In the genomic region with DNA sequence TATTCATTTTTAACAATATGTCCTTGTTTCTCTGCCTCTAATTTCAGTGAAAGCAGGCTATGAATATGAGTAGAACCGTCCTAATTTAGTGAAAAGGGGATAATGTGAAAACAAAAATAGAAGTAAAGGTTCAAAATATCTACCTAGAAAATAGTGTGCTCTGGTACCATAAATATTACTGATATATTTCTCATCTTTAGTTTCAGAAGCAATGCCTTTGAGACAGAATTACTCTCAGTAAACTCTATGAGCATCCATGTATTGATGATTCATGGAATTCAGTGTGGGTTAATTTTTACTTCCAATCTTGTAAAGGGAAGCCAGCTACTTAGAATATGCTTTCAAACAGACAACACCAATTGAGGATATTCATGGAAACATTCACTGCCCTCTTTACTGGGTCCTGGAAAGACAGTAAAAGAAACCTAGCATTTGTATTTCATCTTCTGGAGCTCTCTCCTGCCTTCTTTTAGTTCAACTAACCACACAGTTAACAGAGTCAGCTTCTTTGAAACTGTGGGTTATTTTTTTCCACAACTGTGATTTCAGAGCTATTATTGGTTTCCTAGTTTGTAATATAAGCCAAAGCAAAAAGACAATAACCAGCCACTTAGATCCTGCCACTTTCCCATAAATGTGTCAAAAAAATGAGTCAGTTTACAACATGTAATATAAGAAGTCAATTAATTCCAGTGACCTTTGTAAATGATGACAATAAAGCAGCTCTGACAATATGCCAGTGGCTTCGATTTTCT, we compare ENCODE assay signal across 9 cellular contexts. TPM values are rescaled to one million over a fixed set of nuclear protein-coding genes. Genes with fewer than 3 reads are reported as not detected.
A peak's percentile ranks its signal among the peaks of the same experiment; 100 is the strongest.
DNase-seq lines count a peak whose midpoint lies in the region; ATAC-seq and TF ChIP-seq lines count a peak whose summit lies in the region.
"Had no signal": no experiment of that assay in that cellular context is flagged by ENCODE, and none has a peak within 500 bp of the region (broad histone marks: within the 10 kb centered on the region; RNA-seq: fewer than 3 reads in every experiment).

No MANE protein-coding gene starts in this region.

- peaks cover 47% of the 10 kb centered on the region for H3K36me3 Mint-ChIP-seq in activated T-helper 1 cell treated with anti-CD3 and anti-CD28 coated beads, Interleukin-12 subunit alpha, Interleukin-12 subunit beta, Interleukin-2, Interleukin-4 antibody, amounts not matched to agents 30 ng/mL and 10 ng/mL and 1 ng/mL, durations not matched to agents 14 hours and 24 hours and 36 hours (ENCODE audit: low read depth)

- DNase-seq in DMS153 (lab: John Stamatoyannopoulos, UW) (peak; percentile 17), DMS153 treated with DMSO at 0.1 percent for 48 hours (lab: John Stamatoyannopoulos, UW; ENCODE audit: unreplicated experiment) (no peak), retina (peak; percentile 33), transverse colon (no peak), UCSD-AML1 (lab: John Stamatoyannopoulos, UW; ENCODE audit: unreplicated experiment) (no peak), glomerular visceral epithelial cell (ENCODE audit: extremely low spot score) (no peak)
- DNase-seq in activated T-helper 1 cell treated with anti-CD3 and anti-CD28 coated beads, Interleukin-12 subunit alpha, Interleukin-12 subunit beta, Interleukin-2, Interleukin-4 antibody, amounts not matched to agents 30 ng/mL and 10 ng/mL and 1 ng/mL, durations not matched to agents 14 hours and 24 hours and 36 hours (ENCODE audit: low spot score): no peak

- H3K9me3 Mint-ChIP-seq in activated T-helper 1 cell treated with anti-CD3 and anti-CD28 coated beads, Interleukin-12 subunit alpha, Interleukin-12 subunit beta, Interleukin-2, Interleukin-4 antibody, amounts not matched to agents 30 ng/mL and 10 ng/mL and 1 ng/mL, durations not matched to agents 14 hours and 24 hours and 36 hours: no peaks in the 10 kb centered on the region

- H3K9me3 ChIP-seq in transverse colon: no peaks in the 10 kb centered on the region

- H3K4me3 Mint-ChIP-seq in activated T-helper 1 cell treated with anti-CD3 and anti-CD28 coated beads, Interleukin-12 subunit alpha, Interleukin-12 subunit beta, Interleukin-2, Interleukin-4 antibody, amounts not matched to agents 30 ng/mL and 10 ng/mL and 1 ng/mL, durations not matched to agents 14 hours and 24 hours and 36 hours: peak overlapping the region; percentile 93

- no peak for TF ChIP-seq POLR2A in transverse colon (IDR thresholded peaks at IDR 0.05)

- peaks cover 86% of the 10 kb centered on the region for H3K4me1 Mint-ChIP-seq in activated T-helper 1 cell treated with anti-CD3 and anti-CD28 coated beads, Interleukin-12 subunit alpha, Interleukin-12 subunit beta, Interleukin-2, Interleukin-4 antibody, amounts not matched to agents 30 ng/mL and 10 ng/mL and 1 ng/mL, durations not matched to agents 14 hours and 24 hours and 36 hours (ENCODE audit: low read depth)

- H3K27ac Mint-ChIP-seq in activated T-helper 1 cell treated with anti-CD3 and anti-CD28 coated beads, Interleukin-12 subunit alpha, Interleukin-12 subunit beta, Interleukin-2, Interleukin-4 antibody, amounts not matched to agents 30 ng/mL and 10 ng/mL and 1 ng/mL, durations not matched to agents 14 hours and 24 hours and 36 hours: peak overlapping the region; percentile 87

- no peaks in the 10 kb centered on the region for H3K36me3 ChIP-seq in transverse colon

- no peaks in the 10 kb centered on the region for H3K27me3 ChIP-seq in transverse colon

- H3K27me3 Mint-ChIP-seq in activated T-helper 1 cell treated with anti-CD3 and anti-CD28 coated beads, Interleukin-12 subunit alpha, Interleukin-12 subunit beta, Interleukin-2, Interleukin-4 antibody, amounts not matched to agents 30 ng/mL and 10 ng/mL and 1 ng/mL, durations not matched to agents 14 hours and 24 hours and 36 hours (ENCODE audit: insufficient read depth): no peaks in the 10 kb centered on the region

- intact Hi-C loops in activated T-helper 1 cell treated with anti-CD3 and anti-CD28 coated beads, Interleukin-12 subunit alpha, Interleukin-12 subunit beta, Interleukin-2, Interleukin-4 antibody, amounts not matched to agents 30 ng/mL and 10 ng/mL and 1 ng/mL, durations not matched to agents 14 hours and 24 hours and 36 hours (cut with micrococcal nuclease): loop anchor here (1.0 to 10.0 kb wide), 12 partner anchors 9 to 645 kb away; partner anchors contain the start of gene IMMP2L
- intact Hi-C loops in transverse colon (cut with DNase I; ENCODE audit: low total_unique reads): loop anchor here (10.0 kb wide), 1 partner anchor 392 kb away; no protein-coding TSS in a partner anchor

- no peak overlapping the region for H3K4me3 ChIP-seq in transverse colon

- no peak overlapping the region for H3K27ac ChIP-seq in transverse colon

- ATAC-seq in HG03045 (IDR thresholded peaks at IDR 0.05; ENCODE audit: unreplicated experiment): peak; percentile 56

- peaks cover 0 to 12% (median 4%) of the 10 kb centered on the region in 4 donors for H3K4me1 ChIP-seq in transverse colon

- 45 to 48% methylated on average over 2 of the region's 2 CpGs for WGBS in transverse colon (ENCODE audit: low coverage in 1 of 2), 2 donors

- in situ Hi-C loops in transverse colon (cut with MboI; ENCODE audit: low pct_ligation_motif_present in 1 of 4, low pct_unique_long_range_greater_than_20kb in 1 of 4, low sequenced_read_pairs in 3 of 4): loop anchor here (25.0 kb wide), 2 partner anchors 395 to 645 kb away; no protein-coding TSS in a partner anchor

- no peak for TF ChIP-seq EP300 in transverse colon (IDR thresholded peaks at IDR 0.05; ENCODE audit: low read depth)

- no peak for TF ChIP-seq CTCF in transverse colon (IDR thresholded peaks at IDR 0.05)

RNA-seq across cellular contexts. Expression of gene LRRN3, which starts 1.7 kb away (rescaled TPM):
- 57.3 and 61.5 TPM in 2 replicates for total RNA-seq in activated T-helper 1 cell treated with anti-CD3 and anti-CD28 coated beads, Interleukin-12 subunit alpha, Interleukin-12 subunit beta, Interleukin-2, Interleukin-4 antibody, amounts not matched to agents 30 ng/mL and 10 ng/mL and 1 ng/mL, durations not matched to agents 14 hours and 24 hours and 36 hours
- under 1 TPM in 2 of 4 donors, not detected in 2; 0.27 to 0.32 TPM for total RNA-seq in transverse colon
- total RNA-seq: A172 had no signal

Comparison
In these comparisons a context has a peak if more than half of its experiments do, and no peak if none do; other contexts are left out.
1. DNase-seq: peak in DMS153 (single experiment) and retina (single experiment); none in DMS153 treated with DMSO at 0.1 percent for 48 hours (single experiment), activated T-helper 1 cell treated with anti-CD3 and anti-CD28 coated beads, Interleukin-12 subunit alpha, Interleukin-12 subunit beta, Interleukin-2, Interleukin-4 antibody, amounts not matched to agents 30 ng/mL and 10 ng/mL and 1 ng/mL, durations not matched to agents 14 hours and 24 hours and 36 hours (single experiment), transverse colon (single experiment), UCSD-AML1 (single experiment) and glomerular visceral epithelial cell (single experiment).
2. RNA of gene LRRN3, which starts 1.7 kb away (total RNA-seq): 57.3 to 61.5 TPM in activated T-helper 1 cell treated with anti-CD3 and anti-CD28 coated beads, Interleukin-12 subunit alpha, Interleukin-12 subunit beta, Interleukin-2, Interleukin-4 antibody, amounts not matched to agents 30 ng/mL and 10 ng/mL and 1 ng/mL, durations not matched to agents 14 hours and 24 hours and 36 hours; 0.27 to 0.32 TPM in transverse colon; every median in the first group is over 10 times any median in the second.